ENCODE assay signal across 20 cellular contexts in genomic region chr4:107733431-107733925, GRCh38. TPM values are rescaled to one million over a fixed set of nuclear protein-coding genes. Genes with fewer than 3 reads are reported as not detected.
DNase-seq lines count a peak whose midpoint lies in the region; ATAC-seq and TF ChIP-seq lines count a peak whose summit lies in the region.
"Had no signal": no experiment of that assay in that cellular context is flagged by ENCODE, and none has a peak within 500 bp of the region (broad histone marks: within the 10 kb centered on the region; RNA-seq: fewer than 3 reads in every experiment).

No MANE protein-coding gene starts in this region.

- intact Hi-C loops in lower lobe of right lung (cut with DNase I): no loop called here

- H3K27ac Mint-ChIP-seq in neural progenitor cell: no peak overlapping the region
- H3K27ac Mint-ChIP-seq: activated naive CD4-positive, alpha-beta T cell treated with anti-CD3 and anti-CD28 coated beads, Interleukin-2, amount 10 ng/mL, durations not matched to agents 7 days and 5 days had no signal

- H4K20me1 ChIP-seq in neural progenitor cell (ENCODE audit: low read depth): no peaks in the 10 kb centered on the region

- H3K4me1 ChIP-seq in adipocyte (ENCODE audit: control insufficient read depth, insufficient read depth, low read length) (peaks cover 15% of the 10 kb centered on the region), neural progenitor cell (peaks cover 17% of the 10 kb centered on the region), lower lobe of right lung (no peaks in the 10 kb centered on the region)
- H3K4me1 ChIP-seq: tibial nerve had no signal

- no peak overlapping the region for H3K4me3 Mint-ChIP-seq in neural progenitor cell
- H3K4me3 Mint-ChIP-seq: activated naive CD4-positive, alpha-beta T cell treated with anti-CD3 and anti-CD28 coated beads, Interleukin-2, amount 10 ng/mL, durations not matched to agents 7 days and 5 days had no signal

- no peak for TF ChIP-seq CTCF in neural progenitor cell (IDR thresholded peaks at IDR 0.05)
- no peak for TF ChIP-seq CTCF in lower lobe of right lung (IDR thresholded peaks at IDR 0.05)

- H3K4me3 ChIP-seq in adipocyte (ENCODE audit: low read length) (no peak overlapping the region), neural progenitor cell (no peak overlapping the region), lower lobe of right lung (no peak overlapping the region)
- H3K4me3 ChIP-seq: ovary, right lobe of liver, tibial nerve had no signal

- H3K4me1 Mint-ChIP-seq in neural progenitor cell: peaks cover 10% of the 10 kb centered on the region
- H3K4me1 Mint-ChIP-seq: activated naive CD4-positive, alpha-beta T cell treated with anti-CD3 and anti-CD28 coated beads, Interleukin-2, amount 10 ng/mL, durations not matched to agents 7 days and 5 days had no signal

- peaks cover 8% of the 10 kb centered on the region for H3F3A ChIP-seq in neural progenitor cell (ENCODE audit: low read depth)

- no peaks in the 10 kb centered on the region for H3K36me3 Mint-ChIP-seq in neural progenitor cell
- H3K36me3 Mint-ChIP-seq: activated naive CD4-positive, alpha-beta T cell treated with anti-CD3 and anti-CD28 coated beads, Interleukin-2, amount 10 ng/mL, durations not matched to agents 7 days and 5 days had no signal

- peaks cover 7% of the 10 kb centered on the region for H3K27me3 Mint-ChIP-seq in neural progenitor cell (ENCODE audit: insufficient read depth, low read depth)
- H3K27me3 Mint-ChIP-seq: activated naive CD4-positive, alpha-beta T cell treated with anti-CD3 and anti-CD28 coated beads, Interleukin-2, amount 10 ng/mL, durations not matched to agents 7 days and 5 days had no signal

- H3K79me2 ChIP-seq in neural progenitor cell (ENCODE audit: low read depth): no peaks in the 10 kb centered on the region

- no peaks in the 10 kb centered on the region for H3K27me3 ChIP-seq in adipocyte (replicated peaks; ENCODE audit: control insufficient read depth, insufficient read depth, low read length)
- peaks cover 44% of the 10 kb centered on the region for H3K27me3 ChIP-seq in neural progenitor cell
- H3K27me3 ChIP-seq in lower lobe of right lung (ENCODE audit: low read depth): no peaks in the 10 kb centered on the region
- H3K27me3 ChIP-seq: ovary, right lobe of liver, tibial nerve had no signal

- H3K36me3 ChIP-seq in adipocyte (ENCODE audit: control insufficient read depth, insufficient read depth, low read length, severe bottlenecking) (no peaks in the 10 kb centered on the region), neural progenitor cell (no peaks in the 10 kb centered on the region), lower lobe of right lung (no peaks in the 10 kb centered on the region)
- H3K36me3 ChIP-seq: ovary, right lobe of liver, tibial nerve had no signal

- ATAC-seq in GM18870 (IDR thresholded peaks at IDR 0.05; ENCODE audit: unreplicated experiment) (peak; percentile 33), lower lobe of right lung (no peak)
- ATAC-seq: left ventricle myocardium superior, right lobe of liver had no signal

- H3K9me3 ChIP-seq in adipocyte (ENCODE audit: control insufficient read depth, low read length): no peaks in the 10 kb centered on the region
- H3K9me3 ChIP-seq in neural progenitor cell (ENCODE audit: low read depth): no peaks in the 10 kb centered on the region
- no peaks in the 10 kb centered on the region for H3K9me3 ChIP-seq in lower lobe of right lung
- H3K9me3 ChIP-seq: ovary, right lobe of liver, tibial nerve had no signal

- H3K27ac ChIP-seq in neural progenitor cell: no peak overlapping the region
- H3K27ac ChIP-seq in lower lobe of right lung: no peak overlapping the region
- H3K27ac ChIP-seq: ovary, right lobe of liver, tibial nerve had no signal

- H2AFZ ChIP-seq in neural progenitor cell (replicated peaks): peak overlapping the region; percentile 74

- peaks cover under 1% of the 10 kb centered on the region for H3K9me3 Mint-ChIP-seq in neural progenitor cell
- H3K9me3 Mint-ChIP-seq: activated naive CD4-positive, alpha-beta T cell treated with anti-CD3 and anti-CD28 coated beads, Interleukin-2, amount 10 ng/mL, durations not matched to agents 7 days and 5 days had no signal

- peak overlapping the region; percentile 42 for H3K4me2 ChIP-seq in neural progenitor cell

- H3K9ac ChIP-seq in adipocyte (ENCODE audit: low read length) (no peak overlapping the region), neural progenitor cell (no peak overlapping the region)

- DNase-seq in NCI-H146 treated with DMSO at 0.1 percent for 48 hours (lab: John Stamatoyannopoulos, UW; ENCODE audit: unreplicated experiment) (peak; percentile 89), adipocyte (ENCODE audit: low read depth) (peak; percentile 28), neural progenitor cell (ENCODE audit: low spot score) (no peak), LoVo (ENCODE audit: low spot score) (no peak), lower lobe of right lung (no peak), mucosa of gallbladder (ENCODE audit: low spot score) (no peak)
- DNase-seq: activated CD4-positive, alpha-beta T cell treated with anti-CD3 and anti-CD28 coated beads, Interleukin-2, amount 50 U/mL, for 4 hours; activated naive CD4-positive, alpha-beta T cell treated with anti-CD3 and anti-CD28 coated beads, Interleukin-2, amount 10 ng/mL, durations not matched to agents 7 days and 5 days; activated T-cell treated with anti-CD3 and anti-CD28 coated beads for 4 hours; aorta; effector memory CD4-positive, alpha-beta T cell; glutamatergic neuron; left ventricle myocardium superior; NCI-H187; ovary; right lobe of liver; stimulated activated CD4-positive, alpha-beta T cell treated with anti-CD3 and anti-CD28 coated beads, Interleukin-1b, Interleukin-23, amount 100 ng/mL, for 48 hours; stimulated activated naive CD4-positive, alpha-beta T cell treated with Interleukin-2 at 50 U/mL for 16 hours had no signal

RNA-seq across cellular contexts. Expression of gene PAPSS1, which starts 13.4 kb away (rescaled TPM):
- total RNA-seq in neural progenitor cell (ENCODE audit: low replicate concordance) (106 and 140 TPM in 2 replicates), lower lobe of right lung (68.2 TPM), mucosa of gallbladder (53.8 TPM)

Comparison
In these comparisons a context has a peak if more than half of its experiments do, and no peak if none do; other contexts are left out.
1. DNase-seq: peak in NCI-H146 treated with DMSO at 0.1 percent for 48 hours (single experiment) and adipocyte (single experiment); none in neural progenitor cell (single experiment), LoVo (single experiment), lower lobe of right lung (single experiment) and mucosa of gallbladder (single experiment).